Comparison of ENCODE assay signal across 35 cellular contexts in genomic region chr20:34849778-34850177, GRCh38.
"Had no signal": no experiment of that assay in that cellular context is flagged by ENCODE, and none has a peak within 500 bp of the region (broad histone marks: within the 10 kb centered on the region; RNA-seq: fewer than 3 reads in every experiment).

No MANE protein-coding gene starts in this region.

- H3K4me3 ChIP-seq: MG63 had no signal

- H3K27me3 ChIP-seq: MG63 had no signal

- H3K9me3 ChIP-seq: MG63 had no signal

- H3K36me3 ChIP-seq: MG63 had no signal

- DNase-seq: Karpas-422, Kasumi-1, MG63, MM.1S, MV-4-11, NCI-H1048, NCI-H1092, NCI-H1092 treated with DMSO at 0.1 percent for 48 hours, NCI-H1105, NCI-H1105 treated with DMSO at 0.1 percent for 48 hours, NCI-H1417, NCI-H1417 treated with DMSO at 0.1 percent for 48 hours, NCI-H1436, NCI-H1436 treated with DMSO at 0.1 percent for 48 hours, NCI-H146, NCI-H1694, NCI-H1694 treated with DMSO at 0.1 percent for 48 hours, NCI-H187, NCI-H187 treated with DMSO at 0.1 percent for 48 hours, NCI-H1930, NCI-H2029, NCI-H2029 treated with DMSO at 0.1 percent for 48 hours, NCI-H2081, NCI-H2081 treated with DMSO at 0.1 percent for 48 hours, NCI-H2107, NCI-H2171, NCI-H2171 treated with DMSO at 0.1 percent for 48 hours, NCI-H2227 treated with DMSO at 0.1 percent for 48 hours, NCI-H226, NCI-H345, NCI-H446, NCI-H446 treated with DMSO at 0.1 percent for 48 hours, NCI-H510A, NCI-H510A treated with DMSO at 0.1 percent for 48 hours, NCI-H524 had no signal
